ENCODE assay signal across 11 cellular contexts in genomic region chr11:12249590-12250260, GRCh38.
DNase-seq lines count a peak whose midpoint lies in the region; TF ChIP-seq lines count a peak whose summit lies in the region.
"Had no signal": no experiment of that assay in that cellular context is flagged by ENCODE, and none has a peak within 500 bp of the region (broad histone marks: within the 10 kb centered on the region; RNA-seq: fewer than 3 reads in every experiment).

No MANE protein-coding gene starts in this region.

- no peak for TF ChIP-seq CTCF in nephron progenitor cell (IDR thresholded peaks at IDR 0.05)

- H3K36me3 Mint-ChIP-seq in activated T-cell treated with anti-CD3 and anti-CD28 coated beads, Interleukin-2, amount 50 U/mL, for 24 hours (ENCODE audit: low read depth) = peaks cover 60% of the 10 kb centered on the region
- no peaks in the 10 kb centered on the region for H3K36me3 Mint-ChIP-seq in nephron progenitor cell (ENCODE audit: low read depth)

- no peak overlapping the region for H3K27ac Mint-ChIP-seq in activated T-cell treated with anti-CD3 and anti-CD28 coated beads, Interleukin-2, amount 50 U/mL, for 24 hours
- no peak overlapping the region for H3K27ac Mint-ChIP-seq in nephron progenitor cell
- H3K27ac Mint-ChIP-seq: CD14-positive monocyte had no signal

- no peaks in the 10 kb centered on the region for H3K36me3 ChIP-seq in SJCRH30
- H3K36me3 ChIP-seq in muscle layer of colon (ENCODE audit: insufficient read depth, low read length) = peaks cover 8% of the 10 kb centered on the region

- H3K4me3 ChIP-seq in SJCRH30 = no peak overlapping the region
- H3K4me3 ChIP-seq in muscle layer of colon (ENCODE audit: low read depth in 1 of 2, low read length in 2 of 2) = no peak overlapping the region

- H3K27ac ChIP-seq in SJCRH30 = peak overlapping the region; percentile 12; the same call in 1 of the 2 replicates
- peak overlapping the region; percentile 78 for H3K27ac ChIP-seq in muscle layer of colon (ENCODE audit: low read depth, low read length)

- H3K9ac ChIP-seq in muscle layer of colon (ENCODE audit: low read length) = no peak overlapping the region

- DNase-seq in DMS153 (lab: John Stamatoyannopoulos, UW) = peak; percentile 95
- peak; percentile 98 for DNase-seq in NCI-H2029 treated with DMSO at 0.1 percent for 48 hours (lab: John Stamatoyannopoulos, UW)
- peak; percentile 69 to 81 for DNase-seq in SJCRH30
- no peak for DNase-seq in activated T-cell treated with anti-CD3 and anti-CD28 coated beads, Interleukin-2, amount 50 U/mL, for 24 hours
- DNase-seq in AG20443 (ENCODE audit: low spot score) = no peak
- no peak for DNase-seq in kidney glomerular epithelial cell (lab: John Stamatoyannopoulos, UW)
- no peak for DNase-seq in nephron progenitor cell
- DNase-seq: NCI-H226, occipital lobe had no signal

- H3K9me3 ChIP-seq in SJCRH30 (replicated peaks) (no peaks in the 10 kb centered on the region), muscle layer of colon (ENCODE audit: low read length) (no peaks in the 10 kb centered on the region)

- no peaks in the 10 kb centered on the region for H3K4me1 Mint-ChIP-seq in activated T-cell treated with anti-CD3 and anti-CD28 coated beads, Interleukin-2, amount 50 U/mL, for 24 hours (ENCODE audit: low read depth)
- H3K4me1 Mint-ChIP-seq in nephron progenitor cell = peaks cover 32% of the 10 kb centered on the region
- H3K4me1 Mint-ChIP-seq: CD14-positive monocyte had no signal

- no peaks in the 10 kb centered on the region for H3K9me3 Mint-ChIP-seq in activated T-cell treated with anti-CD3 and anti-CD28 coated beads, Interleukin-2, amount 50 U/mL, for 24 hours
- H3K9me3 Mint-ChIP-seq in nephron progenitor cell = no peaks in the 10 kb centered on the region

- H3K27me3 Mint-ChIP-seq in activated T-cell treated with anti-CD3 and anti-CD28 coated beads, Interleukin-2, amount 50 U/mL, for 24 hours = no peaks in the 10 kb centered on the region
- peaks cover 16% of the 10 kb centered on the region for H3K27me3 Mint-ChIP-seq in nephron progenitor cell (ENCODE audit: low read depth, poor library complexity)

- no peaks in the 10 kb centered on the region for H3K27me3 ChIP-seq in SJCRH30
- H3K27me3 ChIP-seq in muscle layer of colon (ENCODE audit: control insufficient read depth in 1 of 2, insufficient read depth in 2 of 2, low read length in 2 of 2) = no peaks in the 10 kb centered on the region

- H3K4me3 Mint-ChIP-seq in activated T-cell treated with anti-CD3 and anti-CD28 coated beads, Interleukin-2, amount 50 U/mL, for 24 hours = no peak overlapping the region
- H3K4me3 Mint-ChIP-seq in nephron progenitor cell = no peak overlapping the region
- H3K4me3 Mint-ChIP-seq: CD14-positive monocyte had no signal

- H3K4me1 ChIP-seq in SJCRH30 = peaks cover 74% of the 10 kb centered on the region
- peaks cover 41% of the 10 kb centered on the region for H3K4me1 ChIP-seq in muscle layer of colon (ENCODE audit: insufficient read depth, low read length)

Comparison
In these comparisons a context has a peak if more than half of its experiments do, and no peak if none do; other contexts are left out.
1. DNase-seq: peak in DMS153 (single experiment), NCI-H2029 treated with DMSO at 0.1 percent for 48 hours (single experiment) and SJCRH30 (2 of 2); none in activated T-cell treated with anti-CD3 and anti-CD28 coated beads, Interleukin-2, amount 50 U/mL, for 24 hours (single experiment), AG20443 (single experiment), kidney glomerular epithelial cell (single experiment) and nephron progenitor cell (single experiment).